ENCODE assay signal across 10 cellular contexts in genomic region chr2:231663458-231664290, GRCh38. TPM values are rescaled to one million over a fixed set of nuclear protein-coding genes. Genes with fewer than 3 reads are reported as not detected.
DNase-seq lines count a peak whose midpoint lies in the region; ATAC-seq and TF ChIP-seq lines count a peak whose summit lies in the region.
"Had no signal": no experiment of that assay in that cellular context is flagged by ENCODE, and none has a peak within 500 bp of the region (broad histone marks: within the 10 kb centered on the region; RNA-seq: fewer than 3 reads in every experiment).

No MANE protein-coding gene starts in this region.

- no peak for ATAC-seq in activated CD8-positive, alpha-beta T cell treated with anti-CD3 and anti-CD28 coated beads for 36 hours

- CTCF ChIA-PET in activated CD8-positive, alpha-beta T cell treated with anti-CD3 and anti-CD28 coated beads for 36 hours (lab: Charles Lee): interaction anchor here (0.8 to 17.1 kb wide), 4 partner anchors 13 to 52 kb away, joined by 3 to 385 read pairs (median 43); no protein-coding TSS in a partner anchor

- H3K36me3 Mint-ChIP-seq in activated naive CD4-positive, alpha-beta T cell treated with anti-CD3 and anti-CD28 coated beads, Interleukin-2, amount 50 U/mL, for 24 hours: no peaks in the 10 kb centered on the region
- H3K36me3 Mint-ChIP-seq in activated CD8-positive, alpha-beta T cell treated with anti-CD3 and anti-CD28 coated beads for 36 hours (ENCODE audit: low read depth): peaks cover 5% of the 10 kb centered on the region
- H3K36me3 Mint-ChIP-seq in mesothelial cell of epicardium: peaks cover 2% of the 10 kb centered on the region

- H3K4me3 ChIP-seq in transverse colon: no peak overlapping the region

- intact Hi-C loops in activated CD8-positive, alpha-beta T cell treated with anti-CD3 and anti-CD28 coated beads for 36 hours (cut with micrococcal nuclease): no loop called here
- intact Hi-C loops in transverse colon (cut with DNase I; ENCODE audit: low total_unique reads): no loop called here

- no peaks in the 10 kb centered on the region for H3K9me3 ChIP-seq in transverse colon

- TF ChIP-seq POLR2A in transverse colon (IDR thresholded peaks at IDR 0.05): no peak

- peaks cover 12 to 58% (median 38%) of the 10 kb centered on the region in 4 donors for H3K4me1 ChIP-seq in transverse colon

- peak overlapping the region; percentile 79 for H3K4me3 Mint-ChIP-seq in activated naive CD4-positive, alpha-beta T cell treated with anti-CD3 and anti-CD28 coated beads, Interleukin-2, amount 50 U/mL, for 24 hours
- peak overlapping the region; percentile 70 for H3K4me3 Mint-ChIP-seq in activated CD8-positive, alpha-beta T cell treated with anti-CD3 and anti-CD28 coated beads for 36 hours
- no peak overlapping the region for H3K4me3 Mint-ChIP-seq in mesothelial cell of epicardium

- WGBS in transverse colon (ENCODE audit: low coverage in 1 of 2), 2 donors: 93 to 96% methylated on average over 7 to 28 of the region's 28 CpGs

- H3K27ac ChIP-seq in transverse colon: peak overlapping the region; percentile 96 to 100 (median 98)
- H3K27ac ChIP-seq: C4-2B had no signal

- no peak for TF ChIP-seq CTCF in activated CD8-positive, alpha-beta T cell treated with anti-CD3 and anti-CD28 coated beads for 36 hours (IDR thresholded peaks at IDR 0.05)
- TF ChIP-seq CTCF in mesothelial cell of epicardium (IDR thresholded peaks at IDR 0.05; ENCODE audit: unreplicated experiment): no peak
- TF ChIP-seq CTCF in transverse colon (IDR thresholded peaks at IDR 0.05): no peak

- H3K9me3 Mint-ChIP-seq in activated naive CD4-positive, alpha-beta T cell treated with anti-CD3 and anti-CD28 coated beads, Interleukin-2, amount 50 U/mL, for 24 hours: no peaks in the 10 kb centered on the region
- H3K9me3 Mint-ChIP-seq in activated CD8-positive, alpha-beta T cell treated with anti-CD3 and anti-CD28 coated beads for 36 hours: peaks cover 4% of the 10 kb centered on the region
- peaks cover 4% of the 10 kb centered on the region for H3K9me3 Mint-ChIP-seq in mesothelial cell of epicardium

- POLR2A ChIA-PET in activated CD8-positive, alpha-beta T cell treated with anti-CD3 and anti-CD28 coated beads for 36 hours (lab: Charles Lee): interaction anchor here (1.2 to 6.6 kb wide), 6 partner anchors 12 to 199 kb away, joined by 3 to 46 read pairs (median 6); partner anchors contain the start of gene NCL

- H3K27ac Mint-ChIP-seq in activated naive CD4-positive, alpha-beta T cell treated with anti-CD3 and anti-CD28 coated beads, Interleukin-2, amount 50 U/mL, for 24 hours: no peak overlapping the region
- H3K27ac Mint-ChIP-seq in activated CD8-positive, alpha-beta T cell treated with anti-CD3 and anti-CD28 coated beads for 36 hours: peak overlapping the region; percentile 95
- H3K27ac Mint-ChIP-seq in mesothelial cell of epicardium: peak overlapping the region; percentile 61

- peaks cover 25% of the 10 kb centered on the region for H3K4me1 Mint-ChIP-seq in activated naive CD4-positive, alpha-beta T cell treated with anti-CD3 and anti-CD28 coated beads, Interleukin-2, amount 50 U/mL, for 24 hours
- H3K4me1 Mint-ChIP-seq in activated CD8-positive, alpha-beta T cell treated with anti-CD3 and anti-CD28 coated beads for 36 hours (ENCODE audit: low read depth): peaks cover 27% of the 10 kb centered on the region
- peaks cover 19% of the 10 kb centered on the region for H3K4me1 Mint-ChIP-seq in mesothelial cell of epicardium

- no peaks in the 10 kb centered on the region for H3K36me3 ChIP-seq in transverse colon

- no peaks in the 10 kb centered on the region for H3K27me3 Mint-ChIP-seq in activated naive CD4-positive, alpha-beta T cell treated with anti-CD3 and anti-CD28 coated beads, Interleukin-2, amount 50 U/mL, for 24 hours
- no peaks in the 10 kb centered on the region for H3K27me3 Mint-ChIP-seq in activated CD8-positive, alpha-beta T cell treated with anti-CD3 and anti-CD28 coated beads for 36 hours
- no peaks in the 10 kb centered on the region for H3K27me3 Mint-ChIP-seq in mesothelial cell of epicardium (ENCODE audit: low read depth)

- no peak for TF ChIP-seq EP300 in transverse colon (IDR thresholded peaks at IDR 0.05; ENCODE audit: low read depth)

- in situ Hi-C loops in transverse colon (cut with MboI; ENCODE audit: low pct_ligation_motif_present in 1 of 4, low pct_unique_long_range_greater_than_20kb in 1 of 4, low sequenced_read_pairs in 3 of 4): loop anchor here in 1 of 4 donors (10.0 kb wide), 1 partner anchor 49 kb away; no protein-coding TSS in a partner anchor

- DNase-seq in activated naive CD4-positive, alpha-beta T cell treated with anti-CD3 and anti-CD28 coated beads, Interleukin-2, amount 50 U/mL, for 16 hours: no peak
- DNase-seq in activated CD8-positive, alpha-beta T cell treated with anti-CD3 and anti-CD28 coated beads for 36 hours: no peak
- DNase-seq in mesothelial cell of epicardium (ENCODE audit: low spot score in 2 of 2, unreplicated experiment in 2 of 2) (no peak), transverse colon (no peak), mesenteric fat pad (ENCODE audit: low spot score) (no peak), foreskin melanocyte (no peak), cerebellar nuclear complex (lab: John Stamatoyannopoulos, UW) (no peak)
- DNase-seq: NCI-H2029 had no signal

- H3K27me3 ChIP-seq in transverse colon: no peaks in the 10 kb centered on the region

RNA-seq across cellular contexts. Expression of gene PTMA, which starts 44.7 kb away (rescaled TPM):
- total RNA-seq in activated CD8-positive, alpha-beta T cell treated with anti-CD3 and anti-CD28 coated beads for 36 hours: 1,000 to 10,000 TPM; 2,463 to 2,468 TPM
- total RNA-seq in mesothelial cell of epicardium (1,098 to 1,149 TPM (median 1,136 TPM) in 3 replicates), transverse colon (1,000 to 10,000 TPM in 1 of 4 donors, 100 to 1,000 TPM in 3; 478 to 1,487 (median 685) TPM), mesenteric fat pad (790 TPM)
